Comparison of ENCODE assay signal across 17 cellular contexts in genomic region chr15:73322665-73323373, GRCh38. TPM values are rescaled to one million over a fixed set of nuclear protein-coding genes. Genes with fewer than 3 reads are reported as not detected.
"Had no signal": no experiment of that assay in that cellular context is flagged by ENCODE, and none has a peak within 500 bp of the region (broad histone marks: within the 10 kb centered on the region; RNA-seq: fewer than 3 reads in every experiment).

No MANE protein-coding gene starts in this region.

- H3K4me1 ChIP-seq: ascending aorta, esophagus squamous epithelium, prostate gland had no signal

- H3K27ac ChIP-seq: ascending aorta, esophagus squamous epithelium, prostate gland, right atrium auricular region, skin epidermis had no signal

- H3K36me3 ChIP-seq: ascending aorta, esophagus squamous epithelium, prostate gland had no signal

- H3K9me3 ChIP-seq: ascending aorta, esophagus squamous epithelium, prostate gland, right atrium auricular region had no signal

- H3K4me3 ChIP-seq: ascending aorta, esophagus squamous epithelium, prostate gland, right atrium auricular region, skin epidermis had no signal

- DNase-seq: activated CD4-positive, alpha-beta memory T cell treated with anti-CD3 and anti-CD28 coated beads, Interleukin-2, amount 10 ng/mL, durations not matched to agents 7 days and 5 days; activated CD4-positive, alpha-beta T cell treated with anti-CD3 and anti-CD28 coated beads for 4 hours; activated CD8-positive, alpha-beta memory T cell treated with anti-CD3 and anti-CD28 coated beads, Interleukin-2, amount 10 ng/mL, durations not matched to agents 7 days and 5 days; activated naive CD4-positive, alpha-beta T cell treated with anti-CD3 and anti-CD28 coated beads, Interleukin-2, amount 50 U/mL, for 16 hours; cerebellar nuclear complex; effector memory CD4-positive, alpha-beta T cell; esophagus squamous epithelium; left colon; stimulated activated CD4-positive, alpha-beta T cell treated with anti-CD3 and anti-CD28 coated beads, Interleukin-4, amount 100 ng/mL, for 1 hour had no signal

- FAIRE-seq: TTC549 had no signal

- H3K27me3 ChIP-seq: ascending aorta, right atrium auricular region had no signal

- ATAC-seq: activated CD8-positive, alpha-beta memory T cell treated with anti-CD3 and anti-CD28 coated beads, Interleukin-2, amount 10 ng/mL, durations not matched to agents 7 days and 5 days; activated T-helper 17 cell treated with anti-CD3 and anti-CD28 coated beads, Interleukin-2, amount 50 U/mL, for 72 hours; left colon had no signal

RNA-seq across cellular contexts. Expression of gene HCN4, which starts 45.9 kb away (rescaled TPM):
- total RNA-seq: activated CD4-positive, alpha-beta memory T cell treated with anti-CD3 and anti-CD28 coated beads, Interleukin-2, amount 10 ng/mL, durations not matched to agents 7 days and 5 days; activated CD8-positive, alpha-beta memory T cell treated with anti-CD3 and anti-CD28 coated beads, Interleukin-2, amount 10 ng/mL, durations not matched to agents 7 days and 5 days; activated T-helper 17 cell treated with anti-CD3 and anti-CD28 coated beads, Interleukin-2, amount 50 U/mL, for 72 hours; ascending aorta; esophagus squamous epithelium; lung microvascular endothelial cell; omental fat pad had no signal
